In the genomic region with DNA sequence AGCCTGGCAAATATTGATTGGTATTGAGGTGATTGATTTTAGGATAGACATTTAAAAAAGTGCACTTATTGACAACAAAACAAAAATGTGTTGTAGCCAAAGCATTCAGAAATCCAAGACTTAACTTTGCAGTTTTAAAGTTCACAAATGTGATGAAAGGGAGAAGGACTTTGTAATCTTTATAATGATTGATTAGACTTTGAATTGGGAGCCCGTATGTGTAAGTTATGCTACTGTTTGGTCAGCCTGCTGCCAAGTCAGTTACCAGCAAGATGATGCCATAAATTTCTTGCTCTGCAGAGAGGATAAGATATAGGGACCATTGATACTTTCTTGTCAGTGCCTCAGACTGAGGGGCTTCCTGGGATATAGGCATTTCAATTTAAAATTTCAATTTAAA, we compare ENCODE assay signal across 18 cellular contexts. TPM values are rescaled to one million over a fixed set of nuclear protein-coding genes. Genes with fewer than 3 reads are reported as not detected.
A peak's percentile ranks its signal among the peaks of the same experiment; 100 is the strongest.
DNase-seq lines count a peak whose midpoint lies in the region; ATAC-seq and TF ChIP-seq lines count a peak whose summit lies in the region.
"Had no signal": no experiment of that assay in that cellular context is flagged by ENCODE, and none has a peak within 500 bp of the region (broad histone marks: within the 10 kb centered on the region; RNA-seq: fewer than 3 reads in every experiment).

No MANE protein-coding gene starts in this region.

- H3K9me3 Mint-ChIP-seq in Calu3 (ENCODE audit: low read depth, unreplicated experiment), result peaks cover 2% of the 10 kb centered on the region
- peaks cover 6% of the 10 kb centered on the region for H3K9me3 Mint-ChIP-seq in osteocyte (ENCODE audit: unreplicated experiment)

- TF ChIP-seq CTCF in Calu3 (IDR thresholded peaks at IDR 0.05; ENCODE audit: unreplicated experiment) (no peak), RWPE2 (IDR thresholded peaks at IDR 0.05; ENCODE audit: poor library complexity, severe bottlenecking) (no peak), osteocyte (IDR thresholded peaks at IDR 0.05) (no peak), RWPE1 (conservative IDR thresholded peaks at IDR 0.05; ENCODE audit: low read depth) (no peak)

- WGBS in right cardiac atrium, result 65% methylated on average over 1 of the region's 1 CpG

- no TSS peak for BruUV-seq in Calu3 (replicated peaks; lab: Mats Ljungman, UMichigan)

- no peaks in the 10 kb centered on the region for H3K27me3 ChIP-seq in RWPE2 (ENCODE audit: insufficient read depth, poor library complexity, severe bottlenecking)
- H3K27me3 ChIP-seq in right cardiac atrium (ENCODE audit: control insufficient read depth, insufficient read depth), result no peaks in the 10 kb centered on the region
- H3K27me3 ChIP-seq: MG63, SJCRH30 had no signal

- H3K27ac Mint-ChIP-seq in Calu3 (ENCODE audit: unreplicated experiment), result peak overlapping the region; percentile 19
- peak overlapping the region; percentile 5 for H3K27ac Mint-ChIP-seq in osteocyte (ENCODE audit: unreplicated experiment)
- H3K27ac Mint-ChIP-seq: B cell, CD14-positive monocyte had no signal

- H3K36me3 ChIP-seq in RWPE2 (ENCODE audit: low read depth), result no peaks in the 10 kb centered on the region
- H3K36me3 ChIP-seq: MG63, SJCRH30 had no signal

- H3K27ac ChIP-seq in RWPE2 (ENCODE audit: poor library complexity, severe bottlenecking) (peak overlapping the region; percentile 49), RWPE1 (no peak overlapping the region), right cardiac atrium (ENCODE audit: low read length) (no peak overlapping the region)

- H3K27me3 Mint-ChIP-seq in Calu3 (ENCODE audit: unreplicated experiment), result no peaks in the 10 kb centered on the region
- H3K27me3 Mint-ChIP-seq in osteocyte (ENCODE audit: unreplicated experiment), result no peaks in the 10 kb centered on the region
- H3K27me3 Mint-ChIP-seq: B cell had no signal

- H3K4me1 ChIP-seq in RWPE2 (ENCODE audit: insufficient read depth, poor library complexity, severe bottlenecking) (peaks cover 17% of the 10 kb centered on the region), right cardiac atrium (ENCODE audit: control insufficient read depth, insufficient read depth, low read length) (peaks cover 2% of the 10 kb centered on the region)

- H3K4me3 ChIP-seq in RWPE2 (ENCODE audit: severe bottlenecking) (no peak overlapping the region), right cardiac atrium (ENCODE audit: low read length) (no peak overlapping the region)
- H3K4me3 ChIP-seq: GM12878, MG63 had no signal

- H3K4me3 Mint-ChIP-seq in Calu3 (ENCODE audit: low read depth, unreplicated experiment) (no peak overlapping the region), osteocyte (ENCODE audit: unreplicated experiment) (no peak overlapping the region)
- H3K4me3 Mint-ChIP-seq: B cell, CD14-positive monocyte had no signal

- peaks cover 31% of the 10 kb centered on the region for H3K4me1 Mint-ChIP-seq in Calu3 (ENCODE audit: low read depth, unreplicated experiment)
- H3K4me1 Mint-ChIP-seq in osteocyte (ENCODE audit: unreplicated experiment), result peaks cover 26% of the 10 kb centered on the region
- H3K4me1 Mint-ChIP-seq: B cell, CD14-positive monocyte had no signal

- H3K9me3 ChIP-seq in RWPE2 (ENCODE audit: severe bottlenecking), result no peaks in the 10 kb centered on the region
- H3K9me3 ChIP-seq in right cardiac atrium (ENCODE audit: control insufficient read depth, low read length), result no peaks in the 10 kb centered on the region
- H3K9me3 ChIP-seq: MG63 had no signal

- CTCF ChIA-PET in Calu3 (lab: Charles Lee), result interaction anchor here (0.9 to 1.1 kb wide), 2 partner anchors 15 to 85 kb away, joined by 3 to 5 read pairs; no protein-coding TSS in a partner anchor
- CTCF ChIA-PET in RWPE1 (lab: Yijun Ruan, JAX), result interaction anchor here (0.7 kb wide), 1 partner anchor 28 kb away, joined by 7 read pairs; no protein-coding TSS in a partner anchor

- no peak for ATAC-seq in RWPE2 (ENCODE audit: low read depth)
- peak; percentile 43 for ATAC-seq in left lobe of liver
- no peak for ATAC-seq in right cardiac atrium
- ATAC-seq: GM12878 had no signal

- intact Hi-C loops in Calu3 (cut with micrococcal nuclease; ENCODE audit: unreplicated experiment), result loop anchor here (5.0 kb wide), 1 partner anchor 228 kb away; no protein-coding TSS in a partner anchor
- intact Hi-C loops in right cardiac atrium (cut with DNase I), result no loop called here

- POLR2A ChIA-PET in RWPE1 (lab: Yijun Ruan, JAX; ENCODE audit: low non-redundant PET), result no interaction called here

- H3K36me3 Mint-ChIP-seq in Calu3 (ENCODE audit: insufficient read depth, unreplicated experiment) (no peaks in the 10 kb centered on the region), osteocyte (ENCODE audit: unreplicated experiment) (peaks cover 13% of the 10 kb centered on the region)

- no peak for DNase-seq in Calu3
- DNase-seq in RWPE2 (ENCODE audit: low spot score), result no peak
- no peak for DNase-seq in left lobe of liver (ENCODE audit: low spot score)
- DNase-seq in osteocyte (ENCODE audit: extremely low spot score, unreplicated experiment), result no peak
- DNase-seq in NCI-H2107 treated with DMSO at 0.1 percent for 48 hours (lab: John Stamatoyannopoulos, UW; ENCODE audit: unreplicated experiment), result no peak
- DNase-seq in NCI-H774 (lab: John Stamatoyannopoulos, UW), result no peak
- no peak for DNase-seq in RWPE1 (ENCODE audit: low spot score)
- no peak for DNase-seq in right cardiac atrium
- DNase-seq: DMS79, H7, Kasumi-1, MG63, NCI-H1417, NCI-H187 had no signal

RNA-seq across cellular contexts. Expression of a gene that starts 39.5 kb away (rescaled TPM):
- 3.3 and 3.5 TPM in 2 replicates for total RNA-seq in Calu3 (2022)
- 1.0 TPM for total RNA-seq in left lobe of liver
- 2.5 and 3.5 TPM in 2 replicates for total RNA-seq in osteocyte
- under 1 TPM; 0.65 to 0.89 (median 0.71) TPM for total RNA-seq in right cardiac atrium
- 0.52 TPM for polyA plus RNA-seq in right cardiac atrium
